ENCODE assay signal across 8 cellular contexts in the genomic region with DNA sequence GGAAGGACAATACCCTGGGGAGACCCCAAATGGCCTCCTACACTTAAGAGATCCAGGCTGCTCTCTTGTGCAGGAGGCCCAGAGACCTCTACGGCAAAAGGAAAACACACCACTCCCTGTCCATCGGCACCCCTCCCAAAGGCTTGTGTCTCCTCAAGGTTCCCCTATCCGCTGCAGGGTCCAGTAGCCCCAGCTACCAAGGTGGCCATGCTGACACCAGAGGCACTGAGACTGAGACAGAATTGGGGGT. TPM values are rescaled to one million over a fixed set of nuclear protein-coding genes. Genes with fewer than 3 reads are reported as not detected.
DNase-seq lines count a peak whose midpoint lies in the region; ATAC-seq and TF ChIP-seq lines count a peak whose summit lies in the region.

No MANE protein-coding gene starts in this region.

- no peak for TF ChIP-seq CTCF in right atrium auricular region (IDR thresholded peaks at IDR 0.05)
- TF ChIP-seq CTCF in kidney epithelial cell (IDR thresholded peaks at IDR 0.05; ENCODE audit: insufficient read depth, low read length, poor library complexity, severe bottlenecking) = no peak
- TF ChIP-seq CTCF in thoracic aorta (IDR thresholded peaks at IDR 0.05) = no peak

- H3K36me3 Mint-ChIP-seq in activated naive CD8-positive, alpha-beta T cell treated with anti-CD3 and anti-CD28 coated beads, Interleukin-2, amount 50 U/mL, for 24 hours (ENCODE audit: low read depth) = peaks cover 54% of the 10 kb centered on the region

- H3K4me1 ChIP-seq in right atrium auricular region (peaks cover 0 to 61% of the 10 kb centered on the region in 2 donors), thoracic aorta (ENCODE audit: control insufficient read depth in 1 of 2, low read depth in 2 of 2) (peaks cover 42 to 53% of the 10 kb centered on the region in 2 donors)

- H3K9me3 Mint-ChIP-seq in activated naive CD8-positive, alpha-beta T cell treated with anti-CD3 and anti-CD28 coated beads, Interleukin-2, amount 50 U/mL, for 24 hours = no peaks in the 10 kb centered on the region

- H3K4me1 Mint-ChIP-seq in activated naive CD8-positive, alpha-beta T cell treated with anti-CD3 and anti-CD28 coated beads, Interleukin-2, amount 50 U/mL, for 24 hours = peaks cover 58% of the 10 kb centered on the region

- DNase-seq in right atrium auricular region (ENCODE audit: low spot score) = no peak
- DNase-seq in left cardiac atrium = no peak
- DNase-seq in activated naive CD8-positive, alpha-beta T cell treated with anti-CD3 and anti-CD28 coated beads, Interleukin-2, amount 50 U/mL, for 24 hours = peak; percentile 37
- no peak for DNase-seq in kidney epithelial cell (ENCODE audit: low read depth)
- no peak for DNase-seq in thoracic aorta (ENCODE audit: low spot score)
- DNase-seq in NCI-H1694 treated with DMSO at 0.1 percent for 48 hours (lab: John Stamatoyannopoulos, UW) = no peak

- H3K27me3 Mint-ChIP-seq in activated naive CD8-positive, alpha-beta T cell treated with anti-CD3 and anti-CD28 coated beads, Interleukin-2, amount 50 U/mL, for 24 hours = peaks cover 2% of the 10 kb centered on the region

- H3K27me3 ChIP-seq in right atrium auricular region = no peaks in the 10 kb centered on the region
- H3K27me3 ChIP-seq in kidney epithelial cell (ENCODE audit: control insufficient read depth, insufficient read depth, low read length) = no peaks in the 10 kb centered on the region
- no peaks in the 10 kb centered on the region for H3K27me3 ChIP-seq in thoracic aorta (replicated peaks; ENCODE audit: insufficient read depth)

- H3K9me3 ChIP-seq in right atrium auricular region (no peaks in the 10 kb centered on the region), thoracic aorta (no peaks in the 10 kb centered on the region)

- peak overlapping the region; percentile 95 for H3K4me3 Mint-ChIP-seq in activated naive CD8-positive, alpha-beta T cell treated with anti-CD3 and anti-CD28 coated beads, Interleukin-2, amount 50 U/mL, for 24 hours

- peak overlapping the region; percentile 98 for H3K27ac Mint-ChIP-seq in activated naive CD8-positive, alpha-beta T cell treated with anti-CD3 and anti-CD28 coated beads, Interleukin-2, amount 50 U/mL, for 24 hours

- ATAC-seq in left cardiac atrium = no peak
- ATAC-seq in activated naive CD8-positive, alpha-beta T cell treated with anti-CD3 and anti-CD28 coated beads, Interleukin-2, amount 50 U/mL, for 24 hours = no peak
- no peak for ATAC-seq in thoracic aorta (ENCODE audit: insufficient number of reproducible peaks, low FRiP score, low read depth)
- no peak for ATAC-seq in HG02678 (IDR thresholded peaks at IDR 0.05; ENCODE audit: unreplicated experiment)
- no peak for ATAC-seq in HG03280 (IDR thresholded peaks at IDR 0.05; ENCODE audit: unreplicated experiment)

- peak overlapping the region; percentile 93 to 98 for H3K4me3 ChIP-seq in right atrium auricular region
- H3K4me3 ChIP-seq in kidney epithelial cell (ENCODE audit: low read depth, low read length) = peak overlapping the region; percentile 90
- H3K4me3 ChIP-seq in thoracic aorta = peak overlapping the region; percentile 83

- intact Hi-C loops in left cardiac atrium (cut with DNase I) = no loop called here

- peak overlapping the region; percentile 97 to 100 for H3K27ac ChIP-seq in right atrium auricular region
- H3K27ac ChIP-seq in thoracic aorta = peak overlapping the region; percentile 94 to 96

- H3K36me3 ChIP-seq in right atrium auricular region (peaks cover 42% of the 10 kb centered on the region), kidney epithelial cell (ENCODE audit: control insufficient read depth, insufficient read depth, low read length) (peaks cover 2% of the 10 kb centered on the region), thoracic aorta (peaks cover 30% of the 10 kb centered on the region)

RNA-seq across cellular contexts. Expression of gene DDIT3, which starts 0.6 kb away (rescaled TPM):
- 10 to 100 TPM; 19.8 to 25.0 TPM for total RNA-seq in right atrium auricular region
- 10 to 100 TPM; 20.0 to 31.7 TPM for total RNA-seq in left cardiac atrium
- total RNA-seq in kidney epithelial cell = 95.7 and 107 TPM in 2 replicates
- 10 to 100 TPM; 35.5 to 39.6 TPM for total RNA-seq in thoracic aorta

RNA-seq across cellular contexts. Expression of gene MBD6, which starts 2.9 kb away (rescaled TPM):
- total RNA-seq in right atrium auricular region (10 to 100 TPM; 12.5 to 14.4 TPM), left cardiac atrium (10 to 100 TPM; 35.7 to 41.5 TPM), kidney epithelial cell (10.0 and 11.6 TPM in 2 replicates), thoracic aorta (10 to 100 TPM; 39.2 to 54.3 TPM)

RNA-seq across cellular contexts. Expression of gene DCTN2, which starts 27.3 kb away (rescaled TPM):
- total RNA-seq in right atrium auricular region (100 to 1,000 TPM; 109 to 114 TPM), left cardiac atrium (10 to 100 TPM; 80.5 to 96.7 TPM), kidney epithelial cell (154 and 191 TPM in 2 replicates), thoracic aorta (100 to 1,000 TPM; 101 to 153 TPM)

RNA-seq across cellular contexts. Expression of gene KIF5A, which starts 30.2 kb away (rescaled TPM):
- total RNA-seq in right atrium auricular region (under 1 TPM; 0.11 to 0.12 TPM), left cardiac atrium (under 1 TPM; 0.10 to 0.18 TPM), kidney epithelial cell (1.2 and 1.9 TPM in 2 replicates), thoracic aorta (1 to 10 TPM in 1 of 2 donors, under 1 TPM in 1; 0.81 to 2.7 TPM)

RNA-seq across cellular contexts. Expression of gene MARS1, which starts 31.8 kb away (rescaled TPM):
- total RNA-seq in right atrium auricular region (10 to 100 TPM; 36.9 to 41.0 TPM), left cardiac atrium (100 to 1,000 TPM in 1 of 2 donors, 10 to 100 TPM in 1; 74.6 to 115 TPM), kidney epithelial cell (260 and 268 TPM in 2 replicates), thoracic aorta (100 to 1,000 TPM in 1 of 2 donors, 10 to 100 TPM in 1; 58.8 to 104 TPM)
